Comparison of ENCODE assay signal across 1 cellular context in genomic region chr7:47582748-47583740, GRCh38.
TF ChIP-seq lines count a peak whose summit lies in the region.

No MANE protein-coding gene starts in this region.

TF ChIP-seq in A549, 52 proteins besides CTCF, POLR2A, EP300 and RAD21 (continued from another document):
- 0 out of 2 replicates have a peak, but pooled peaks have one; percentile 27 for TF ChIP-seq E2F6 (IDR thresholded peaks at IDR 0.05; ENCODE audit: borderline replicate concordance, low read depth)
- no peak for TF ChIP-seq MYC (IDR thresholded peaks at IDR 0.05; ENCODE audit: borderline replicate concordance, low read length)
- no peak for TF ChIP-seq RCOR1 (IDR thresholded peaks at IDR 0.05; ENCODE audit: low read depth, low read length)
- no peak for TF ChIP-seq CBX8 (IDR thresholded peaks at IDR 0.05)
- no peak for TF ChIP-seq ZSCAN20 (CRISPR knock-in tag; IDR thresholded peaks at IDR 0.05)
- TF ChIP-seq HMGXB4 (CRISPR knock-in tag; IDR thresholded peaks at IDR 0.05; ENCODE audit: borderline replicate concordance): no peak; the same call in 1 of the 2 replicates
- no peak for TF ChIP-seq NFE2L2 (conservative IDR thresholded peaks at IDR 0.05; ENCODE audit: low read length)
- TF ChIP-seq CHD2 (IDR thresholded peaks at IDR 0.05; ENCODE audit: low read length, partially characterized antibody): no peak
- no peak for TF ChIP-seq MAZ (IDR thresholded peaks at IDR 0.05; ENCODE audit: borderline replicate concordance, low read depth, low read length)
- no peak for TF ChIP-seq CHD4 (IDR thresholded peaks at IDR 0.05; ENCODE audit: borderline replicate concordance)
- TF ChIP-seq PHF8 (IDR thresholded peaks at IDR 0.05; ENCODE audit: borderline replicate concordance, low read depth): no peak
- TF ChIP-seq HOXB5 (CRISPR knock-in tag; IDR thresholded peaks at IDR 0.05): peak; percentile 70; the same call in 1 of the 2 replicates
- no peak; a peak in 1 of 5 replicates for TF ChIP-seq JUN (IDR thresholded peaks at IDR 0.05)
- TF ChIP-seq BHLHE40 (IDR thresholded peaks at IDR 0.05; ENCODE audit: low read depth, low read length): no peak
- TF ChIP-seq HOXA7 (CRISPR knock-in tag; IDR thresholded peaks at IDR 0.05): no peak; the same call in 1 of the 2 replicates
- TF ChIP-seq HOXB13 (CRISPR knock-in tag; IDR thresholded peaks at IDR 0.05; ENCODE audit: low read depth): peak; percentile 59
- no peak for TF ChIP-seq KDM5A (IDR thresholded peaks at IDR 0.05)
- TF ChIP-seq ZFP36 (IDR thresholded peaks at IDR 0.05; ENCODE audit: borderline replicate concordance, partially characterized antibody): no peak
- TF ChIP-seq FOSB (CRISPR knock-in tag; IDR thresholded peaks at IDR 0.05): no peak; the same call in 1 of the 2 replicates
- TF ChIP-seq BCL3 (IDR thresholded peaks at IDR 0.05): no peak
- no peak for TF ChIP-seq ATOH8 (CRISPR knock-in tag; IDR thresholded peaks at IDR 0.05; ENCODE audit: low read depth)
- peak; percentile 53; the same call in 1 of the 2 replicates for TF ChIP-seq TFCP2L1 (CRISPR knock-in tag; IDR thresholded peaks at IDR 0.05)
- no peak; the same call in 1 of the 2 replicates for TF ChIP-seq HEYL (CRISPR knock-in tag; IDR thresholded peaks at IDR 0.05)
- peak; percentile 83 for TF ChIP-seq MAX (IDR thresholded peaks at IDR 0.05)
- no peak for TF ChIP-seq CBX2 (IDR thresholded peaks at IDR 0.05; ENCODE audit: borderline replicate concordance, low read depth)
- TF ChIP-seq PBX3 (IDR thresholded peaks at IDR 0.05): no peak
- no peak for TF ChIP-seq ZC3H11A (IDR thresholded peaks at IDR 0.05)
- TF ChIP-seq RNF2 (IDR thresholded peaks at IDR 0.05; ENCODE audit: borderline replicate concordance, low read depth): no peak
- TF ChIP-seq EHF (CRISPR knock-in tag; IDR thresholded peaks at IDR 0.05): peak; percentile 75
- TF ChIP-seq GATA3 (IDR thresholded peaks at IDR 0.05; ENCODE audit: borderline replicate concordance): peak; percentile 54; the same call in 1 of the 2 replicates
- TF ChIP-seq FOXS1 (CRISPR knock-in tag; IDR thresholded peaks at IDR 0.05): 0 out of 2 replicates have a peak, but pooled peaks have one; percentile 7
- no peak for TF ChIP-seq NR3C1 (IDR thresholded peaks at IDR 0.05)
- TF ChIP-seq HDAC2 (IDR thresholded peaks at IDR 0.05): no peak
- TF ChIP-seq HES2 (IDR thresholded peaks at IDR 0.05): no peak
- 0 out of 2 replicates have a peak, but pooled peaks have one; percentile 12 for TF ChIP-seq RARB (CRISPR knock-in tag; IDR thresholded peaks at IDR 0.05)
- TF ChIP-seq SMC3 (IDR thresholded peaks at IDR 0.05): no peak
- no peak for TF ChIP-seq ELK1 (IDR thresholded peaks at IDR 0.05; ENCODE audit: low read depth, low read length)
- TF ChIP-seq FOSL2 (IDR thresholded peaks at IDR 0.05): no peak
- TF ChIP-seq FOSL2 (CRISPR knock-in tag; IDR thresholded peaks at IDR 0.05): peak; percentile 66
- no peak for TF ChIP-seq RFX5 (IDR thresholded peaks at IDR 0.05)
- TF ChIP-seq ESRRA (IDR thresholded peaks at IDR 0.05; ENCODE audit: borderline replicate concordance, low read length): peak; percentile 8; the same call in 1 of the 2 replicates
- TF ChIP-seq TP53 (CRISPR knock-in tag; IDR thresholded peaks at IDR 0.05): peak; percentile 55; the same call in 1 of the 2 replicates
- TF ChIP-seq NPAS2 (CRISPR knock-in tag; IDR thresholded peaks at IDR 0.05; ENCODE audit: borderline replicate concordance): 0 out of 2 replicates have a peak, but pooled peaks have one; percentile 11
